In the genomic region with DNA sequence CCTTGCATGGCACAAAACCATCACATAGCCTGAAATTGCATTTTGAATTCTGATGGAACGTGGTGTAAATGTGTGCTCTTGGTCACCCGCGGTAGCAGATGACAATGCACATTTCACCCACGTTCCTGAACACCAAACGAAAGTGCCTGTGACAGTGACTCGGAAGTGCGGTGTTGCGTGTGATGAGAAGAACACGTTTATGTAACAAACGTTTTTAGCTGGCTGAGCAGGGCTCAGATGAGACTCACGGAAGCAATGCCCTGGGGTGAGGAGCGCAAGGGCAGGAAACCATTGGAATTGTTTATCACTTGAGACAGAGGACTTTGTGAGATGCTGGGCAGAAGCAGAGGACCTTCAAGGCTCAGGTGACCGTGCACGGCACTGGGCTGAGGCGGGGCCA, we compare ENCODE assay signal across 21 cellular contexts.
"Had no signal": no experiment of that assay in that cellular context is flagged by ENCODE, and none has a peak within 500 bp of the region (broad histone marks: within the 10 kb centered on the region; RNA-seq: fewer than 3 reads in every experiment).

No MANE protein-coding gene starts in this region.

- DNase-seq: activated CD4-positive, alpha-beta T cell treated with anti-CD3 and anti-CD28 coated beads for 4 hours; activated CD4-positive, alpha-beta T cell treated with anti-CD3 and anti-CD28 coated beads, Interleukin-2, amount 50 U/mL, for 4 hours; activated gamma-delta T cell; activated naive CD4-positive, alpha-beta T cell treated with anti-CD3 and anti-CD28 coated beads, Interleukin-2, amount 10 ng/mL, durations not matched to agents 7 days and 5 days; activated T-cell treated with anti-CD3 and anti-CD28 coated beads, Interleukin-2, amount 50 U/mL, for 1 hour; amygdala; endodermal cell; foreskin keratinocyte; heart left ventricle; hypothalamus; left lung; lower lobe of right lung; mesenchymal stem cell; mucosa of descending colon; sigmoid colon; small intestine; stimulated activated CD4-positive, alpha-beta T cell treated with anti-CD3 and anti-CD28 coated beads, Interleukin-4, amount 100 ng/mL, for 24 hours; T-helper 9 cell; uterus had no signal

- ATAC-seq: foreskin keratinocyte; heart left ventricle; left lung; lower lobe of right lung; mucosa of descending colon; natural killer cell treated with Interleukin-12 subunit alpha and Interleukin-12 subunit beta and Interleukin-15 and Interleukin-18, amount 100 ng/mL, for 72 hours; stimulated activated effector memory CD8-positive, alpha-beta T cell treated with anti-CD3 and anti-CD28 coated beads, Interleukin-12 subunit alpha, Interleukin-12 subunit beta, amount 100 ng/mL, for 72 hours had no signal
